ENCODE assay signal across 10 cellular contexts in the genomic region with DNA sequence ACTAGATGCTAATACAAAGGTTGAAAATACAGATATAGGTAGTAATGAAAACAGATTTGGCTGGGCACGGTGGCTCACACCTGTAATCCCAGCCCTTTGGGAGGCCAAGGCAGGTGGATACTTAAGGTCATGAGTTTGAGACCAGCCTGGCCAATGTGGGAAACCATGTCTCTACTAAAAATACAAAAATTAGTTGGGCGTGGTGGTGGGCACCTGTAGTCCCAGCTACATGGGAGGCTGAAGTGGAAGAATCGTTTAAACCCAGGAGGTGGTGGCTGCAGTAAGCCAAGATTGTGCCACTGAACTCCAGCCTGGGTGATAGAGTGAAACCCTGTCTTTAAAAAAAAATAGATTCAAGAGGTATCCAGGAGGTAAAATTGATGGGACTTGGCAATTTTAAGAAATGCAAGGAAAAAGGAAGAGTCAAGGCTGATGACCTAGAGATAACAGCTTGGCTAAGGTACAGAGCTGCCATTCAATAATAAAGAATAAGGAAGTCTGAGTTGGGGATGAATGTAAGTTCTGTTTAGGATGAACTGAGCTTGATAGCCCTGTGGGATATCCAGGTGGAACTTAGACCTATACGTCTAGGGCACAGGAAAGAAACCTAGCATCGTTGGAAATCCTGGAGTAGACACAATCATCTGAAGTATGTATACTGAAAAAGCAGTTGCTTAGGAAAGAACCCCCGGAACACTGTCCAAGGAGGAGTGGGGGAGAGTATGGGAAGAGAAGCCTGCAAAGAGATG. TPM values are rescaled to one million over a fixed set of nuclear protein-coding genes. Genes with fewer than 3 reads are reported as not detected.
DNase-seq lines count a peak whose midpoint lies in the region; ATAC-seq and TF ChIP-seq lines count a peak whose summit lies in the region.
"Had no signal": no experiment of that assay in that cellular context is flagged by ENCODE, and none has a peak within 500 bp of the region (broad histone marks: within the 10 kb centered on the region; RNA-seq: fewer than 3 reads in every experiment).

No MANE protein-coding gene starts in this region.

- no peaks in the 10 kb centered on the region for H3K9me3 Mint-ChIP-seq in activated CD8-positive, alpha-beta memory T cell treated with anti-CD3 and anti-CD28 coated beads, Interleukin-2, amount 10 ng/mL, durations not matched to agents 7 days and 5 days (ENCODE audit: low read depth)
- no peaks in the 10 kb centered on the region for H3K9me3 Mint-ChIP-seq in stimulated activated memory B cell treated with anti-CD40 and anti-IgM and Interleukin-4, amounts not matched to agents 10 μg/mL and 1 μg/mL and 100 μg/mL, for 72 hours

- no peak overlapping the region for H3K4me3 ChIP-seq in RWPE2 (ENCODE audit: severe bottlenecking)

- H3K36me3 Mint-ChIP-seq in activated CD8-positive, alpha-beta memory T cell treated with anti-CD3 and anti-CD28 coated beads, Interleukin-2, amount 10 ng/mL, durations not matched to agents 7 days and 5 days, result peaks cover 35% of the 10 kb centered on the region
- H3K36me3 Mint-ChIP-seq in stimulated activated memory B cell treated with anti-CD40 and anti-IgM and Interleukin-4, amounts not matched to agents 10 μg/mL and 1 μg/mL and 100 μg/mL, for 72 hours, result peaks cover 44% of the 10 kb centered on the region

- H3K27ac ChIP-seq in RWPE2 (ENCODE audit: poor library complexity, severe bottlenecking), result peak overlapping the region; percentile 86
- peak overlapping the region; percentile 90 for H3K27ac ChIP-seq in epithelial cell of prostate

- TF ChIP-seq CTCF in RWPE2 (IDR thresholded peaks at IDR 0.05; ENCODE audit: poor library complexity, severe bottlenecking), result no peak

- H3K27ac Mint-ChIP-seq in activated CD8-positive, alpha-beta memory T cell treated with anti-CD3 and anti-CD28 coated beads, Interleukin-2, amount 10 ng/mL, durations not matched to agents 7 days and 5 days, result peak overlapping the region; percentile 61
- peak overlapping the region; percentile 26 for H3K27ac Mint-ChIP-seq in stimulated activated memory B cell treated with anti-CD40 and anti-IgM and Interleukin-4, amounts not matched to agents 10 μg/mL and 1 μg/mL and 100 μg/mL, for 72 hours

- H3K9me3 ChIP-seq in RWPE2 (ENCODE audit: severe bottlenecking), result no peaks in the 10 kb centered on the region

- peaks cover 74% of the 10 kb centered on the region for H3K36me3 ChIP-seq in RWPE2 (ENCODE audit: low read depth)

- ATAC-seq in activated CD8-positive, alpha-beta memory T cell treated with anti-CD3 and anti-CD28 coated beads, Interleukin-2, amount 10 ng/mL, durations not matched to agents 7 days and 5 days, result no peak
- ATAC-seq in RWPE2 (ENCODE audit: low read depth) (no peak), GM18909 (IDR thresholded peaks at IDR 0.05; ENCODE audit: poor library complexity, unreplicated experiment) (no peak)
- ATAC-seq in stimulated activated memory B cell treated with anti-CD40 and anti-IgM and Interleukin-4, amounts not matched to agents 10 μg/mL and 1 μg/mL and 100 μg/mL, for 72 hours, result no peak

- no peak for DNase-seq in activated CD8-positive, alpha-beta memory T cell treated with anti-CD3 and anti-CD28 coated beads, Interleukin-2, amount 10 ng/mL, durations not matched to agents 7 days and 5 days
- DNase-seq in activated CD8-positive, alpha-beta memory T cell treated with anti-CD3 and anti-CD28 coated beads for 24 hours, result no peak
- DNase-seq in RWPE2 (ENCODE audit: low spot score) (no peak), epithelial cell of prostate (ENCODE audit: low read depth, low spot score) (no peak), UCSD-AML1 (lab: John Stamatoyannopoulos, UW; ENCODE audit: unreplicated experiment) (no peak), HCEC 1CT (no peak)
- DNase-seq: activated CD8-positive, alpha-beta memory T cell treated with anti-CD3 and anti-CD28 coated beads, Interleukin-2, amount 50 U/mL, for 4 hours had no signal

- CTCF ChIA-PET in activated CD8-positive, alpha-beta memory T cell treated with anti-CD3 and anti-CD28 coated beads, Interleukin-2, amount 10 ng/mL, durations not matched to agents 7 days and 5 days (lab: Charles Lee), result interaction anchor here (0.8 to 22.1 kb wide), 6 partner anchors 8 to 193 kb away, joined by 3 to 458 read pairs (median 4); partner anchors contain the start of genes ELMOD3, MAT2A, RETSAT and SH2D6

- no peaks in the 10 kb centered on the region for H3K27me3 Mint-ChIP-seq in activated CD8-positive, alpha-beta memory T cell treated with anti-CD3 and anti-CD28 coated beads, Interleukin-2, amount 10 ng/mL, durations not matched to agents 7 days and 5 days
- no peaks in the 10 kb centered on the region for H3K27me3 Mint-ChIP-seq in stimulated activated memory B cell treated with anti-CD40 and anti-IgM and Interleukin-4, amounts not matched to agents 10 μg/mL and 1 μg/mL and 100 μg/mL, for 72 hours
- H3K27me3 Mint-ChIP-seq: B cell had no signal

- H3K4me3 Mint-ChIP-seq in activated CD8-positive, alpha-beta memory T cell treated with anti-CD3 and anti-CD28 coated beads, Interleukin-2, amount 10 ng/mL, durations not matched to agents 7 days and 5 days, result no peak overlapping the region
- H3K4me3 Mint-ChIP-seq in stimulated activated memory B cell treated with anti-CD40 and anti-IgM and Interleukin-4, amounts not matched to agents 10 μg/mL and 1 μg/mL and 100 μg/mL, for 72 hours, result no peak overlapping the region
- H3K4me3 Mint-ChIP-seq: B cell had no signal

- peaks cover 11% of the 10 kb centered on the region for H3K4me1 Mint-ChIP-seq in activated CD8-positive, alpha-beta memory T cell treated with anti-CD3 and anti-CD28 coated beads, Interleukin-2, amount 10 ng/mL, durations not matched to agents 7 days and 5 days
- peaks cover 8% of the 10 kb centered on the region for H3K4me1 Mint-ChIP-seq in stimulated activated memory B cell treated with anti-CD40 and anti-IgM and Interleukin-4, amounts not matched to agents 10 μg/mL and 1 μg/mL and 100 μg/mL, for 72 hours

- H3K27me3 ChIP-seq in RWPE2 (ENCODE audit: insufficient read depth, poor library complexity, severe bottlenecking), result no peaks in the 10 kb centered on the region

- H3K4me1 ChIP-seq in RWPE2 (ENCODE audit: insufficient read depth, poor library complexity, severe bottlenecking), result peaks cover 17% of the 10 kb centered on the region

RNA-seq across cellular contexts. Expression of gene MAT2A, which starts 9.1 kb away (rescaled TPM):
- 100 to 1,000 TPM; 271 to 336 TPM for total RNA-seq in activated CD8-positive, alpha-beta memory T cell treated with anti-CD3 and anti-CD28 coated beads, Interleukin-2, amount 10 ng/mL, durations not matched to agents 7 days and 5 days

RNA-seq across cellular contexts. Expression of gene GGCX, which starts 13.3 kb away (rescaled TPM):
- total RNA-seq in activated CD8-positive, alpha-beta memory T cell treated with anti-CD3 and anti-CD28 coated beads, Interleukin-2, amount 10 ng/mL, durations not matched to agents 7 days and 5 days, result 10 to 100 TPM; 26.0 to 26.7 TPM

RNA-seq across cellular contexts. Expression of gene VAMP8, which starts 29.4 kb away (rescaled TPM):
- 100 to 1,000 TPM in 1 of 2 experiments, 10 to 100 TPM in 1; 99.6 to 124 TPM for total RNA-seq in activated CD8-positive, alpha-beta memory T cell treated with anti-CD3 and anti-CD28 coated beads, Interleukin-2, amount 10 ng/mL, durations not matched to agents 7 days and 5 days

RNA-seq across cellular contexts. Expression of gene VAMP5, which starts 36.2 kb away (rescaled TPM):
- total RNA-seq in activated CD8-positive, alpha-beta memory T cell treated with anti-CD3 and anti-CD28 coated beads, Interleukin-2, amount 10 ng/mL, durations not matched to agents 7 days and 5 days, result 10 to 100 TPM; 84.4 to 88.4 TPM

RNA-seq across cellular contexts. Expression of gene RNF181, which starts 47.5 kb away (rescaled TPM):
- total RNA-seq in activated CD8-positive, alpha-beta memory T cell treated with anti-CD3 and anti-CD28 coated beads, Interleukin-2, amount 10 ng/mL, durations not matched to agents 7 days and 5 days, result 100 to 1,000 TPM; 100 to 110 TPM
